In the genomic region with DNA sequence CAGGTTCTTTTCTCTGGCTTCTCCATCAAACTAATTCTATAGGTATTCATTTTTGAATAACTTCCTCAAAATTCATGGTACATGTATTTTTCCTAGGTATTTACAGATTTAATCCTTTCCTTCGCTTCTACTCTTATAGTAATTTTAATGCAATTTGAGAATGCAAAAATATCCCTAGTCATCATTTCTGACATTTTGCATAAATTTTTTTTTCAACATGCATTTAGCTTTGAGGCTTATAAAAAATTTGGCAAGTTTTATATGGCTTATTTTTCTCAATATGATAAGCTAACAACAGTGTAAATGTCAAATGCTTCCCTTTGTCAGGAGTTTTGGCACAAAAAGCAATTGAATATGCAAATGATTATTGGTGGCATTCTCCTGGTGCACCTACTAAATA, we compare ENCODE assay signal across 23 cellular contexts.
"Had no signal": no experiment of that assay in that cellular context is flagged by ENCODE, and none has a peak within 500 bp of the region (broad histone marks: within the 10 kb centered on the region; RNA-seq: fewer than 3 reads in every experiment).

No MANE protein-coding gene starts in this region.

- FAIRE-seq: colon, endothelial cell of umbilical vein, frontal cortex, keratinocyte had no signal

- H3K27me3 ChIP-seq: dorsolateral prefrontal cortex, esophagus muscularis mucosa, foreskin keratinocyte, gastroesophageal sphincter, heart left ventricle, hepatocyte, left lung had no signal

- H3K4me3 ChIP-seq: coronary artery, dorsolateral prefrontal cortex, esophagus muscularis mucosa, gastroesophageal sphincter, heart left ventricle, hepatocyte, left lung, lower lobe of right lung, mucosa of descending colon had no signal

- H3K9me3 ChIP-seq: esophagus muscularis mucosa, gastroesophageal sphincter, lower lobe of right lung had no signal

- H3K79me2 ChIP-seq: hepatocyte had no signal

- DNase-seq: dermis blood vessel endothelial cell; dorsolateral prefrontal cortex; effector CD4-positive, alpha-beta T cell; effector memory CD4-positive, alpha-beta T cell; foreskin keratinocyte; heart left ventricle; hypothalamus; immature natural killer cell; left cardiac atrium; left lung; left ventricle myocardium superior; lower lobe of right lung; mesenchymal stem cell; mucosa of descending colon; naive B cell had no signal

- H3K4me2 ChIP-seq: hepatocyte had no signal

- H2AFZ ChIP-seq: hepatocyte had no signal

- H3K4me1 ChIP-seq: esophagus muscularis mucosa, foreskin keratinocyte, gastroesophageal sphincter, heart left ventricle, left lung, lower lobe of right lung had no signal

- H3K36me3 ChIP-seq: esophagus muscularis mucosa, gastroesophageal sphincter, heart left ventricle, left lung, lower lobe of right lung had no signal

- ATAC-seq: foreskin keratinocyte, gastroesophageal sphincter, heart left ventricle, left cardiac atrium, left lung, left ventricle myocardium superior, lower lobe of right lung, mucosa of descending colon had no signal

- H3K27ac ChIP-seq: coronary artery, dorsolateral prefrontal cortex, esophagus muscularis mucosa, foreskin keratinocyte, gastroesophageal sphincter, heart left ventricle, hepatocyte, left lung, lower lobe of right lung had no signal
